1 cellular context compared by ENCODE assay signal in genomic region chr19:49004133-49004532, GRCh38.
TF ChIP-seq lines count a peak whose summit lies in the region.

No MANE protein-coding gene starts in this region.

TF ChIP-seq in K562, 482 proteins besides CTCF, POLR2A, EP300 and RAD21:
- no peak for TF ChIP-seq NR2F6 (CRISPR knock-in tag; IDR thresholded peaks at IDR 0.05)
- no peak for TF ChIP-seq SETDB1 (IDR thresholded peaks at IDR 0.05; ENCODE audit: low read length)
- no peak for TF ChIP-seq BACH1 (tag; IDR thresholded peaks at IDR 0.05)
- TF ChIP-seq THAP12 (CRISPR knock-in tag; IDR thresholded peaks at IDR 0.05), result no peak
- TF ChIP-seq POLR2G (IDR thresholded peaks at IDR 0.05; ENCODE audit: low read depth, low read length), result 0 out of 2 replicates have a peak, but pooled peaks have one; percentile 35
- TF ChIP-seq RBFOX2 (IDR thresholded peaks at IDR 0.05; ENCODE audit: low read depth, low read length), result peak; percentile 50
- TF ChIP-seq MBD2 (IDR thresholded peaks at IDR 0.05; ENCODE audit: borderline replicate concordance, low read depth), result no peak
TF ChIP-seq in K562: peak in this region for 2.
